In the genomic region with DNA sequence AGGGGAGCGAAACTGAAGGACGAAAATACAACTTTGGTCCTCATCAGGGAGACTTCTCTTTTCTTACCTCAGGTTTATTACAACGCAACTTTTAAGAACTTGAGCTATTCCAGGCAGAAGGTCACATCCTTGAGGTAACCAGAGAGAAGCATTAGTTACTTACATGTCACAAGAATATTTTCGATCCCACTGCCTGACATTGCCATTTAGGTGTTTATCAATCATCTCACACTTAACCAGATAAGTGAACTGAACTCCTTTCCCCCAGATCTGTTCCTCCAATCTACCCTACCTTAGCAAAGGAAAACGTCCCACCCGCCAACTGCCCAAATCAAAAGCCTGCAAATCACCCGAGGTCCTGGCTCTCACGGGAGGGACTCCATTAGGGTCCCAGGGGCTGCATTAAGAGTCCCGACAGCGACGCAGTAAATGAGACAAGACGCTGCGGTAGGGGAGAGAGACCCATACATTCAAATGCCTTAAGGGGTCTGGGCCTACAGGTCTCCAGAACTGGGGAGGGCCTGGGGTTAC, we compare ENCODE assay signal across 9 cellular contexts. TPM values are rescaled to one million over a fixed set of nuclear protein-coding genes. Genes with fewer than 3 reads are reported as not detected.
DNase-seq lines count a peak whose midpoint lies in the region; ATAC-seq and TF ChIP-seq lines count a peak whose summit lies in the region.
"Had no signal": no experiment of that assay in that cellular context is flagged by ENCODE, and none has a peak within 500 bp of the region (broad histone marks: within the 10 kb centered on the region; RNA-seq: fewer than 3 reads in every experiment).

No MANE protein-coding gene starts in this region.

- peaks cover 8% of the 10 kb centered on the region for H3K4me1 Mint-ChIP-seq in endothelial cell (ENCODE audit: unreplicated experiment)

- TF ChIP-seq CTCF in DOHH2 (IDR thresholded peaks at IDR 0.05; ENCODE audit: low read depth, low read length, poor library complexity, severe bottlenecking) (no peak), endothelial cell (IDR thresholded peaks at IDR 0.05; ENCODE audit: unreplicated experiment) (no peak), ovary (IDR thresholded peaks at IDR 0.05) (no peak), body of pancreas (IDR thresholded peaks at IDR 0.05) (no peak)

- no peaks in the 10 kb centered on the region for H4K20me1 ChIP-seq in DOHH2 (ENCODE audit: control insufficient read depth, insufficient read depth, low read depth, low read length)

- H3K36me3 Mint-ChIP-seq in endothelial cell (ENCODE audit: low read depth, unreplicated experiment) = peaks cover 17% of the 10 kb centered on the region

- WGBS in ovary, 3 donors = 21 to 27% (median 23%) methylated on average over 13 of the region's 13 CpGs
- WGBS in body of pancreas, 2 donors = 31 to 33% methylated on average over 13 of the region's 13 CpGs

- ATAC-seq in HG03354 (IDR thresholded peaks at IDR 0.05; ENCODE audit: poor library complexity, severe bottlenecking, unreplicated experiment) (no peak), body of pancreas (no peak), HG03196 (IDR thresholded peaks at IDR 0.05; ENCODE audit: unreplicated experiment) (no peak)

- TF ChIP-seq POLR2A in ovary (IDR thresholded peaks at IDR 0.05) = no peak
- TF ChIP-seq POLR2A in body of pancreas (IDR thresholded peaks at IDR 0.05) = no peak

- H3K27ac ChIP-seq in DOHH2 (ENCODE audit: low read depth, low read length) (no peak overlapping the region), ovary (no peak overlapping the region), body of pancreas (no peak overlapping the region)
- H3K27ac ChIP-seq: epithelial cell of prostate had no signal

- H3K4me1 ChIP-seq in DOHH2 (ENCODE audit: control insufficient read depth, low read length) (peaks cover 25% of the 10 kb centered on the region), ovary (ENCODE audit: insufficient read depth) (no peaks in the 10 kb centered on the region), body of pancreas (peaks cover 7% of the 10 kb centered on the region)

- H3K9me3 ChIP-seq in DOHH2 (ENCODE audit: control insufficient read depth, insufficient read depth, low read length) = 0 out of 2 replicates have a peak, but pooled peaks cover 5% of the 10 kb centered on the region
- no peaks in the 10 kb centered on the region for H3K9me3 ChIP-seq in ovary
- H3K9me3 ChIP-seq in body of pancreas = peaks cover 0 to 5% (median 0%) of the 10 kb centered on the region in 3 donors

- DNase-seq in NAMALWA (ENCODE audit: low spot score) (peak; percentile 26), endothelial cell (ENCODE audit: low spot score) (no peak), ovary (no peak), NCI-H1694 treated with DMSO at 0.1 percent for 48 hours (lab: John Stamatoyannopoulos, UW) (no peak), body of pancreas (no peak)

- H3K36me3 ChIP-seq in DOHH2 (ENCODE audit: control insufficient read depth, low read length) = peaks cover 43% of the 10 kb centered on the region
- H3K36me3 ChIP-seq in ovary = no peaks in the 10 kb centered on the region
- H3K36me3 ChIP-seq in body of pancreas (replicated peaks in 1 of 2; ENCODE audit: insufficient read depth in 1 of 2, low read depth in 2 of 2) = no peaks in the 10 kb centered on the region

- peaks cover 21% of the 10 kb centered on the region for H3K79me2 ChIP-seq in DOHH2 (ENCODE audit: control insufficient read depth, low read length)

- peak overlapping the region; percentile 84 for H3K4me3 Mint-ChIP-seq in endothelial cell (ENCODE audit: unreplicated experiment)

- H3K9me3 Mint-ChIP-seq in endothelial cell (ENCODE audit: unreplicated experiment) = peaks cover 9% of the 10 kb centered on the region

- TF ChIP-seq EP300 in ovary (IDR thresholded peaks at IDR 0.05) = no peak

- intact Hi-C loops in ovary (cut with DNase I) (no loop called here), body of pancreas (cut with DNase I) (no loop called here)

- H3K4me3 ChIP-seq in DOHH2 (ENCODE audit: low read length) = peak overlapping the region; percentile 87
- peak overlapping the region; percentile 47 for H3K4me3 ChIP-seq in ovary
- peak overlapping the region in 1 of 2 donors; percentile 44 for H3K4me3 ChIP-seq in body of pancreas

- no peaks in the 10 kb centered on the region for H3K27me3 Mint-ChIP-seq in endothelial cell (ENCODE audit: unreplicated experiment)

- 0 out of 2 replicates have a peak, but pooled peaks cover 3% of the 10 kb centered on the region for H3F3A ChIP-seq in DOHH2 (ENCODE audit: control insufficient read depth, insufficient read depth)

- no peaks in the 10 kb centered on the region for H3K9me2 ChIP-seq in DOHH2 (replicated peaks; ENCODE audit: control insufficient read depth, low read length)

- H3K4me2 ChIP-seq in DOHH2 (ENCODE audit: low read length) = peak overlapping the region; percentile 90

- no peak overlapping the region for H3K27ac Mint-ChIP-seq in endothelial cell (ENCODE audit: unreplicated experiment)

- H3K27me3 ChIP-seq in DOHH2 (ENCODE audit: control insufficient read depth, low read length) (no peaks in the 10 kb centered on the region), ovary (no peaks in the 10 kb centered on the region), body of pancreas (no peaks in the 10 kb centered on the region)

RNA-seq across cellular contexts. Expression of gene ZNF280B, which starts 0.7 kb away (rescaled TPM):
- total RNA-seq in endothelial cell (ENCODE audit: unreplicated experiment) = 6.8 TPM
- 1 to 10 TPM in 6 of 7 donors, under 1 TPM in 1; 0.72 to 4.0 (median 2.5) TPM for total RNA-seq in ovary
- polyA plus RNA-seq in ovary = 1 to 10 TPM in 1 of 2 donors, under 1 TPM in 1; 0.92 to 1.9 TPM
- total RNA-seq in body of pancreas = 1 to 10 TPM in 1 of 2 donors, under 1 TPM in 1; 0.33 to 1.0 TPM

RNA-seq across cellular contexts. Expression of gene ZNF280A, which starts 12.3 kb away (rescaled TPM):
- 0.51 TPM for total RNA-seq in endothelial cell (ENCODE audit: unreplicated experiment)
- total RNA-seq in ovary = under 1 TPM in 1 of 7 donors, not detected in 6; 0.10 TPM
- under 1 TPM in 1 of 2 donors, not detected in 1; 0.17 TPM for polyA plus RNA-seq in ovary
- not detected for total RNA-seq in body of pancreas

RNA-seq across cellular contexts. Expression of gene PRAME, which starts 51.3 kb away (rescaled TPM):
- total RNA-seq in endothelial cell (ENCODE audit: unreplicated experiment) (not detected), ovary (1 to 10 TPM; 1.3 to 8.5 (median 2.5) TPM), body of pancreas (not detected)
- polyA plus RNA-seq in ovary = 10 to 100 TPM in 1 of 2 donors, 1 to 10 TPM in 1; 8.7 to 18.0 TPM
